In the genomic region with DNA sequence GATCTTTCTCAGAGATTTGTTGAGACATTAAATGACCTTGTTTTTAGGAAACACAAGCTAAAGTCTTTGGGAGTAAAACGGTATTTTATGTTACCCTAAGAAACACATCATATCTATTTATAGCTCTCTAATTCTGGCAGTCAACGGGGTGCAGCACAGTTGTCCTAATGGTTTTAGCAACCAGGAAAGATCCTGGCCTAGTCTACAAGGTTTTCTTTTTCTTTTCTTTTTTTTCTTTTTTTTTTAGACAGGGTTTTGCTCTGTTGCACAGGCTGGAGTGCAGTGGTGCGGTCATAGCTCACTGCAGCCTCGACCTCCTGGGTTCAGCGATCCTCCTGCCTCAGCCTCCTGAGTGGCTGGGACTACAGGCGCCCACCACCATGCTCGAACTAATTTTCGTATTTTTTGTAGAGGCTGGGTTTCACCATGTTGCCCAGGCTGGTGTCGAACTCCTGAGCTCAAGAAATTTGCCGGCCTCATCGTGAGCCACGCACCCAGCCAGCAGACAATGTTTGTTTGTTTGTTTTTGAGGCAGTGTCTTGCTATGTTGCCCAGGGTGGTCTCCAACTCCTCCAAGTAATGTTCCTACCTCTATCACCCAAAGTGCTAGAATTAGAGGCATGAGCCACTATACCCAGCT, we compare ENCODE assay signal across 11 cellular contexts. TPM values are rescaled to one million over a fixed set of nuclear protein-coding genes. Genes with fewer than 3 reads are reported as not detected.
DNase-seq lines count a peak whose midpoint lies in the region; ATAC-seq and TF ChIP-seq lines count a peak whose summit lies in the region.
"Had no signal": no experiment of that assay in that cellular context is flagged by ENCODE, and none has a peak within 500 bp of the region (broad histone marks: within the 10 kb centered on the region; RNA-seq: fewer than 3 reads in every experiment).

No MANE protein-coding gene starts in this region.

- POLR2A ChIA-PET in RWPE1 (lab: Yijun Ruan, JAX; ENCODE audit: low non-redundant PET) = no interaction called here

- H3K9me3 ChIP-seq in left ventricle myocardium inferior (replicated peaks) = no peaks in the 10 kb centered on the region
- H3K9me3 ChIP-seq in stomach = no peaks in the 10 kb centered on the region
- H3K9me3 ChIP-seq: MG63 had no signal

- H3K27me3 ChIP-seq in left ventricle myocardium inferior (ENCODE audit: low read depth) = no peaks in the 10 kb centered on the region
- no peaks in the 10 kb centered on the region for H3K27me3 ChIP-seq in stomach
- H3K27me3 ChIP-seq: MG63 had no signal

- intact Hi-C loops in left ventricle myocardium inferior (cut with micrococcal nuclease) = no loop called here
- intact Hi-C loops in stomach (cut with DNase I; ENCODE audit: low total_unique reads) = no loop called here

- no peak for TF ChIP-seq CTCF in RWPE1 (conservative IDR thresholded peaks at IDR 0.05; ENCODE audit: low read depth)
- TF ChIP-seq CTCF in left ventricle myocardium inferior (IDR thresholded peaks at IDR 0.05; ENCODE audit: borderline replicate concordance) = no peak
- no peak for TF ChIP-seq CTCF in stomach (IDR thresholded peaks at IDR 0.05)

- peaks cover 29% of the 10 kb centered on the region for H3K36me3 ChIP-seq in left ventricle myocardium inferior
- peaks cover 26 to 44% (median 38%) of the 10 kb centered on the region in 4 donors for H3K36me3 ChIP-seq in stomach

- peak overlapping the region; percentile 85 for H3K4me3 ChIP-seq in left ventricle myocardium inferior
- H3K4me3 ChIP-seq in stomach = peak overlapping the region; percentile 45 to 57 (median 52)
- H3K4me3 ChIP-seq: MG63 had no signal

- DNase-seq in RWPE1 (ENCODE audit: low spot score) (no peak), left ventricle myocardium inferior (no peak), stomach (no peak), DMS153 (lab: John Stamatoyannopoulos, UW) (no peak), NCI-H69 (lab: John Stamatoyannopoulos, UW) (no peak)
- DNase-seq: activated T-cell treated with anti-CD3 and anti-CD28 coated beads, Interleukin-2, amount 50 U/mL, for 1 hour; MG63; NCI-H748 treated with DMSO at 0.1 percent for 48 hours had no signal

- no peak for ATAC-seq in GM21619 (IDR thresholded peaks at IDR 0.05; ENCODE audit: unreplicated experiment)

- peaks cover 79% of the 10 kb centered on the region for H3K4me1 ChIP-seq in left ventricle myocardium inferior
- peaks cover 0 to 24% (median 18%) of the 10 kb centered on the region in 4 donors for H3K4me1 ChIP-seq in stomach

- 80 to 88% (median 87%) methylated on average over 12 of the region's 12 CpGs for WGBS in stomach, 5 donors

- H3K27ac ChIP-seq in RWPE1 (peak overlapping the region; percentile 84; the same call in 1 of the 2 replicates), left ventricle myocardium inferior (replicated peaks) (peak overlapping the region; percentile 99), stomach (peak overlapping the region; percentile 34 to 95 (median 91))

- no peak for TF ChIP-seq POLR2A in stomach (IDR thresholded peaks at IDR 0.05)

- no peak for TF ChIP-seq EP300 in stomach (IDR thresholded peaks at IDR 0.05)

- CTCF ChIA-PET in RWPE1 (lab: Yijun Ruan, JAX) = no interaction called here

RNA-seq across cellular contexts. Expression of a gene that starts 0.8 kb away (rescaled TPM):
- total RNA-seq in left ventricle myocardium inferior (2,839 TPM), stomach (10 to 100 TPM in 2 of 5 donors, 1 to 10 TPM in 2, not detected in 1; 4.0 to 21.0 (median 10.4) TPM)
- polyA plus RNA-seq in stomach = 10 to 100 TPM; 31.9 to 43.4 (median 32.7) TPM

RNA-seq across cellular contexts. Expression of a gene that starts 13.1 kb away (rescaled TPM):
- total RNA-seq in left ventricle myocardium inferior = 767 TPM
- total RNA-seq in stomach = 100 to 1,000 TPM in 4 of 5 donors, 10 to 100 TPM in 1; 93.7 to 188 (median 115) TPM
- 100 to 1,000 TPM; 500 to 575 (median 554) TPM for polyA plus RNA-seq in stomach

RNA-seq across cellular contexts. Expression of a gene that starts 37.7 kb away (rescaled TPM):
- total RNA-seq in left ventricle myocardium inferior = 94.9 TPM
- 100 to 1,000 TPM in 1 of 5 donors, 10 to 100 TPM in 4; 32.1 to 263 (median 71.0) TPM for total RNA-seq in stomach
- polyA plus RNA-seq in stomach = 100 to 1,000 TPM; 137 to 165 (median 140) TPM

RNA-seq across cellular contexts. Expression of a gene that starts 38.3 kb away (rescaled TPM):
- total RNA-seq in left ventricle myocardium inferior = 130 TPM
- 100 to 1,000 TPM in 1 of 5 donors, 10 to 100 TPM in 4; 16.2 to 199 (median 42.8) TPM for total RNA-seq in stomach
- polyA plus RNA-seq in stomach = 100 to 1,000 TPM in 2 of 3 donors, 10 to 100 TPM in 1; 84.0 to 123 (median 117) TPM

RNA-seq across cellular contexts. Expression of a gene that starts 42.1 kb away (rescaled TPM):
- total RNA-seq in left ventricle myocardium inferior = not detected
- total RNA-seq in stomach = not detected
- polyA plus RNA-seq in stomach = not detected
- total RNA-seq: dermis microvascular lymphatic vessel endothelial cell, renal cortical epithelial cell had no signal

Comparison
In these comparisons a context has a peak if more than half of its experiments do, and no peak if none do; other contexts are left out.
1. RNA of a gene that starts 0.8 kb away (total RNA-seq): 2,839 TPM in left ventricle myocardium inferior (single experiment); 4.0 to 21.0 TPM in stomach; every median in the first group is over 100 times any median in the second.
2. Peak in every context shown above with its lines, with median percentiles within 50 percentile points of each other: H3K27ac ChIP-seq.